12 cellular contexts compared by ENCODE assay signal in the genomic region with DNA sequence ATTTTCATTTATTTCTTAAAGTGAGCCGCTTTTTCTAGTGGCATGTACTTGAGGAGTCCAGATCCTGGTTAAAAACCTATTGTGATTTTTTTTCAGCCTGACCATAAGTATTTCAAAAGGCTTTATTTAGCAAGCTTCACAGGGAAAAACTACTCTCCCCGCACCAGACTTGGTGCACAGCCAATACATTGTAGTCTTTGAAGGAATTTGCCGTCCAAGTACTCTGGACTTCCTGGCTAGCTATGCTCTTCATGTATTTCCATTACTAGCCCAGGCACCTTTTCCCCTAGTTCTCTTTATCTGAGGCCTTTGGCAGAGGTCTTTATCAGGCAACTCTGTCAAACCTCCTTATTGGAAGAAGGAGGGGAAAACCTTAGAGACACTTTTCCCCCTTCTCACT.
A peak's percentile ranks its signal among the peaks of the same experiment; 100 is the strongest.
DNase-seq lines count a peak whose midpoint lies in the region; ATAC-seq and TF ChIP-seq lines count a peak whose summit lies in the region.
"Had no signal": no experiment of that assay in that cellular context is flagged by ENCODE, and none has a peak within 500 bp of the region (broad histone marks: within the 10 kb centered on the region; RNA-seq: fewer than 3 reads in every experiment).

No MANE protein-coding gene starts in this region.

- no peak for TF ChIP-seq CTCF in fibroblast of pulmonary artery (IDR thresholded peaks at IDR 0.05; ENCODE audit: low read length, missing control alignments)
- no peak for TF ChIP-seq CTCF in nephron (IDR thresholded peaks at IDR 0.05; ENCODE audit: unreplicated experiment in 3 of 3)
- no peak for TF ChIP-seq CTCF in CD4-positive, alpha-beta T cell (IDR thresholded peaks at IDR 0.05)
- no peak for TF ChIP-seq CTCF in lower leg skin (IDR thresholded peaks at IDR 0.05)

- H3K27me3 Mint-ChIP-seq in nephron (ENCODE audit: low read depth) = no peaks in the 10 kb centered on the region
- no peaks in the 10 kb centered on the region for H3K27me3 Mint-ChIP-seq in CD4-positive, alpha-beta T cell
- H3K27me3 Mint-ChIP-seq: activated CD8-positive, alpha-beta T cell treated with anti-CD3 and anti-CD28 coated beads for 36 hours; natural killer cell treated with Interleukin-12 subunit alpha and Interleukin-12 subunit beta and Interleukin-15 and Interleukin-18, amount 100 ng/mL, for 72 hours had no signal

- WGBS in lower leg skin, 2 donors = 75% methylated on average over 3 of the region's 3 CpGs

- H3K4me1 Mint-ChIP-seq in nephron = peaks cover 9% of the 10 kb centered on the region
- peaks cover 5% of the 10 kb centered on the region for H3K4me1 Mint-ChIP-seq in stimulated activated effector memory CD8-positive, alpha-beta T cell treated with anti-CD3 and anti-CD28 coated beads, Interleukin-12 subunit alpha, Interleukin-12 subunit beta, amount 100 ng/mL, for 72 hours
- no peaks in the 10 kb centered on the region for H3K4me1 Mint-ChIP-seq in CD4-positive, alpha-beta T cell (ENCODE audit: low read depth)

- H3K36me3 ChIP-seq in SJSA1 = no peaks in the 10 kb centered on the region

- TF ChIP-seq POLR2A in lower leg skin (IDR thresholded peaks at IDR 0.05) = no peak

- CTCF ChIA-PET in CD4-positive, alpha-beta T cell (lab: Charles Lee) = no interaction called here

- H3K27ac ChIP-seq in SJSA1 = 0 out of 2 replicates have a peak overlapping the region, but pooled peaks have one; percentile 17
- H3K27ac ChIP-seq in CD4-positive, alpha-beta T cell (ENCODE audit: low read depth, low read length) = no peak overlapping the region

- H3K4me1 ChIP-seq in SJSA1 (replicated peaks) = peaks cover 9% of the 10 kb centered on the region

- H3K9me3 ChIP-seq in SJSA1 (replicated peaks) = no peaks in the 10 kb centered on the region
- H3K9me3 ChIP-seq in CD4-positive, alpha-beta T cell (ENCODE audit: control insufficient read depth, low read length) = no peaks in the 10 kb centered on the region

- H3K9me3 Mint-ChIP-seq in nephron = peaks cover 3% of the 10 kb centered on the region
- H3K9me3 Mint-ChIP-seq in stimulated activated effector memory CD8-positive, alpha-beta T cell treated with anti-CD3 and anti-CD28 coated beads, Interleukin-12 subunit alpha, Interleukin-12 subunit beta, amount 100 ng/mL, for 72 hours = peaks cover 4% of the 10 kb centered on the region
- H3K9me3 Mint-ChIP-seq in CD4-positive, alpha-beta T cell = peaks cover 5% of the 10 kb centered on the region

- H3K4me3 Mint-ChIP-seq in nephron = no peak overlapping the region
- H3K4me3 Mint-ChIP-seq in stimulated activated effector memory CD8-positive, alpha-beta T cell treated with anti-CD3 and anti-CD28 coated beads, Interleukin-12 subunit alpha, Interleukin-12 subunit beta, amount 100 ng/mL, for 72 hours = no peak overlapping the region
- H3K4me3 Mint-ChIP-seq in CD4-positive, alpha-beta T cell = no peak overlapping the region
- H3K4me3 Mint-ChIP-seq: activated CD8-positive, alpha-beta T cell treated with anti-CD3 and anti-CD28 coated beads for 36 hours; activated naive CD4-positive, alpha-beta T cell treated with anti-CD3 and anti-CD28 coated beads for 36 hours; natural killer cell treated with Interleukin-12 subunit alpha and Interleukin-12 subunit beta and Interleukin-15 and Interleukin-18, amount 100 ng/mL, for 72 hours had no signal

- peak; percentile 36 for DNase-seq in AG08396 (ENCODE audit: low spot score)
- DNase-seq in SJSA1 (ENCODE audit: low read depth in 1 of 2, low spot score in 2 of 2) = peak; percentile 51 to 63
- DNase-seq in fibroblast of pulmonary artery (ENCODE audit: low read depth) = peak; percentile 94
- no peak for DNase-seq in stimulated activated effector memory CD8-positive, alpha-beta T cell treated with anti-CD3 and anti-CD28 coated beads, Interleukin-12 subunit alpha, Interleukin-12 subunit beta, amount 100 ng/mL, for 72 hours (ENCODE audit: low spot score in 2 of 2)
- no peak for DNase-seq in CD4-positive, alpha-beta T cell
- no peak for DNase-seq in lower leg skin (ENCODE audit: low spot score in 2 of 2)
- no peak for DNase-seq in NK-92 treated with Interleukin-12 subunit alpha and Interleukin-12 subunit beta, amount 100 ng/mL, for 24 hours (lab: John Stamatoyannopoulos, UW)
- DNase-seq: activated CD8-positive, alpha-beta T cell treated with anti-CD3 and anti-CD28 coated beads for 36 hours; activated naive CD4-positive, alpha-beta T cell treated with anti-CD3 and anti-CD28 coated beads for 36 hours; stimulated activated CD4-positive, alpha-beta T cell treated with anti-CD3 and anti-CD28 coated beads, Interleukin-4, amount 100 ng/mL, for 4 hours had no signal

- POLR2A ChIA-PET in CD4-positive, alpha-beta T cell (lab: Charles Lee) = no interaction called here

- H3K36me3 Mint-ChIP-seq in nephron (ENCODE audit: low read depth) = peaks cover 4% of the 10 kb centered on the region
- H3K36me3 Mint-ChIP-seq in stimulated activated effector memory CD8-positive, alpha-beta T cell treated with anti-CD3 and anti-CD28 coated beads, Interleukin-12 subunit alpha, Interleukin-12 subunit beta, amount 100 ng/mL, for 72 hours = no peaks in the 10 kb centered on the region
- H3K36me3 Mint-ChIP-seq in CD4-positive, alpha-beta T cell (ENCODE audit: low read depth) = peaks cover 33% of the 10 kb centered on the region

- no peak for ATAC-seq in stimulated activated effector memory CD8-positive, alpha-beta T cell treated with anti-CD3 and anti-CD28 coated beads, Interleukin-12 subunit alpha, Interleukin-12 subunit beta, amount 100 ng/mL, for 72 hours
- no peak for ATAC-seq in CD4-positive, alpha-beta T cell (ENCODE audit: poor library complexity)
- ATAC-seq: activated CD8-positive, alpha-beta T cell treated with anti-CD3 and anti-CD28 coated beads for 36 hours; natural killer cell treated with Interleukin-12 subunit alpha and Interleukin-12 subunit beta and Interleukin-15 and Interleukin-18, amount 100 ng/mL, for 72 hours had no signal

- H3K27ac Mint-ChIP-seq in nephron = peak overlapping the region; percentile 88 to 94 (median 93)
- H3K27ac Mint-ChIP-seq in stimulated activated effector memory CD8-positive, alpha-beta T cell treated with anti-CD3 and anti-CD28 coated beads, Interleukin-12 subunit alpha, Interleukin-12 subunit beta, amount 100 ng/mL, for 72 hours = no peak overlapping the region
- no peak overlapping the region for H3K27ac Mint-ChIP-seq in CD4-positive, alpha-beta T cell
- H3K27ac Mint-ChIP-seq: activated CD8-positive, alpha-beta T cell treated with anti-CD3 and anti-CD28 coated beads for 36 hours; activated naive CD4-positive, alpha-beta T cell treated with anti-CD3 and anti-CD28 coated beads for 36 hours; natural killer cell treated with Interleukin-12 subunit alpha and Interleukin-12 subunit beta and Interleukin-15 and Interleukin-18, amount 100 ng/mL, for 72 hours had no signal

- H3K4me3 ChIP-seq in SJSA1 (no peak overlapping the region), fibroblast of pulmonary artery (replicated peaks; ENCODE audit: low read depth, low read length) (no peak overlapping the region), lower leg skin (ENCODE audit: low read depth, poor library complexity, severe bottlenecking) (no peak overlapping the region)

- no peaks in the 10 kb centered on the region for H3K27me3 ChIP-seq in SJSA1 (replicated peaks)
- H3K27me3 ChIP-seq in CD4-positive, alpha-beta T cell (ENCODE audit: control insufficient read depth, insufficient read depth, low read length) = no peaks in the 10 kb centered on the region

- intact Hi-C loops in CD4-positive, alpha-beta T cell (cut with DNase I, micrococcal nuclease) = no loop called here
- intact Hi-C loops in lower leg skin (cut with DNase I; ENCODE audit: low total_unique reads) = no loop called here

Comparison
In these comparisons a context has a peak if more than half of its experiments do, and no peak if none do; other contexts are left out.
1. DNase-seq: peak in AG08396 (single experiment), SJSA1 (2 of 2) and fibroblast of pulmonary artery (single experiment); none in stimulated activated effector memory CD8-positive, alpha-beta T cell treated with anti-CD3 and anti-CD28 coated beads, Interleukin-12 subunit alpha, Interleukin-12 subunit beta, amount 100 ng/mL, for 72 hours (0 of 2), CD4-positive, alpha-beta T cell (0 of 10), lower leg skin (0 of 2) and NK-92 treated with Interleukin-12 subunit alpha and Interleukin-12 subunit beta, amount 100 ng/mL, for 24 hours (single experiment).
2. H3K27ac Mint-ChIP-seq: peak in nephron (3 of 3); none in stimulated activated effector memory CD8-positive, alpha-beta T cell treated with anti-CD3 and anti-CD28 coated beads, Interleukin-12 subunit alpha, Interleukin-12 subunit beta, amount 100 ng/mL, for 72 hours (single experiment) and CD4-positive, alpha-beta T cell (single experiment).